ENCODE assay signal across 1 cellular context in genomic region chr15:65791335-65792129, GRCh38.
TF ChIP-seq lines count a peak whose summit lies in the region.

No MANE protein-coding gene starts in this region.

TF ChIP-seq in HepG2, 621 proteins besides CTCF, POLR2A, EP300 and RAD21 (continued from another document and continues in another):
- TF ChIP-seq ZNF609 (CRISPR knock-in tag; IDR thresholded peaks at IDR 0.05; ENCODE audit: borderline replicate concordance) (no peak; the same call in 1 of the 2 replicates), TFAP4 (IDR thresholded peaks at IDR 0.05; ENCODE audit: borderline replicate concordance, low read depth) (peak; percentile 42; the same call in 1 of the 2 replicates), CENPBD1 (CRISPR knock-in tag; IDR thresholded peaks at IDR 0.05; ENCODE audit: borderline replicate concordance, low read depth) (no peak; the same call in 1 of the 2 replicates), ZNF292 (CRISPR knock-in tag; IDR thresholded peaks at IDR 0.05; ENCODE audit: borderline replicate concordance, low read depth) (no peak), ZNF101 (CRISPR knock-in tag; IDR thresholded peaks at IDR 0.05; ENCODE audit: borderline replicate concordance, low read depth) (no peak), CENPT (CRISPR knock-in tag; IDR thresholded peaks at IDR 0.05; ENCODE audit: low read depth) (no peak), ZFX (CRISPR knock-in tag; IDR thresholded peaks at IDR 0.05; ENCODE audit: low read depth) (peak; percentile 13; the same call in 1 of the 2 replicates), NFE2L2 (IDR thresholded peaks at IDR 0.05; ENCODE audit: low read length) (no peak), NFAT5 (CRISPR knock-in tag; IDR thresholded peaks at IDR 0.05) (no peak), ZNF652 (CRISPR knock-in tag; IDR thresholded peaks at IDR 0.05; ENCODE audit: borderline replicate concordance, low read depth) (no peak), CSRNP2 (CRISPR knock-in tag; conservative IDR thresholded peaks at IDR 0.05; ENCODE audit: low read depth) (no peak), SIX1 (CRISPR knock-in tag; IDR thresholded peaks at IDR 0.05; ENCODE audit: borderline replicate concordance) (no peak), ZBTB7B (CRISPR knock-in tag; IDR thresholded peaks at IDR 0.05) (peak; percentile 24; the same call in 1 of the 2 replicates), TFE3 (CRISPR knock-in tag; IDR thresholded peaks at IDR 0.05) (no peak; the same call in 1 of the 2 replicates), SAFB2 (CRISPR knock-in tag; IDR thresholded peaks at IDR 0.05; ENCODE audit: borderline replicate concordance, low read depth) (no peak), RNF219 (CRISPR knock-in tag; IDR thresholded peaks at IDR 0.05) (no peak), CBX2 (IDR thresholded peaks at IDR 0.05; ENCODE audit: low read depth, low read length) (no peak), CBX2 (CRISPR knock-in tag; IDR thresholded peaks at IDR 0.05; ENCODE audit: low read depth) (no peak), ZBTB2 (CRISPR knock-in tag; IDR thresholded peaks at IDR 0.05; ENCODE audit: low read depth) (peak; percentile 78; the same call in 1 of the 2 replicates), SP140L (CRISPR knock-in tag; IDR thresholded peaks at IDR 0.05; ENCODE audit: borderline replicate concordance) (no peak), ZNF724P (CRISPR knock-in tag; IDR thresholded peaks at IDR 0.05; ENCODE audit: borderline replicate concordance) (no peak), DRAP1 (CRISPR knock-in tag; IDR thresholded peaks at IDR 0.05) (no peak), ZNF570 (CRISPR knock-in tag; IDR thresholded peaks at IDR 0.05; ENCODE audit: borderline replicate concordance) (no peak), MAFG (CRISPR knock-in tag; IDR thresholded peaks at IDR 0.05) (peak; percentile 48; the same call in 1 of the 2 replicates), HMGXB3 (CRISPR knock-in tag; IDR thresholded peaks at IDR 0.05; ENCODE audit: borderline replicate concordance) (no peak), ZNF740 (CRISPR knock-in tag; IDR thresholded peaks at IDR 0.05) (0 out of 2 replicates have a peak, but pooled peaks have one; percentile 20), STAG1 (CRISPR knock-in tag; IDR thresholded peaks at IDR 0.05) (no peak), HMG20A (CRISPR knock-in tag; IDR thresholded peaks at IDR 0.05; ENCODE audit: borderline replicate concordance) (no peak)
